ENCODE assay signal across 31 cellular contexts in the genomic region with DNA sequence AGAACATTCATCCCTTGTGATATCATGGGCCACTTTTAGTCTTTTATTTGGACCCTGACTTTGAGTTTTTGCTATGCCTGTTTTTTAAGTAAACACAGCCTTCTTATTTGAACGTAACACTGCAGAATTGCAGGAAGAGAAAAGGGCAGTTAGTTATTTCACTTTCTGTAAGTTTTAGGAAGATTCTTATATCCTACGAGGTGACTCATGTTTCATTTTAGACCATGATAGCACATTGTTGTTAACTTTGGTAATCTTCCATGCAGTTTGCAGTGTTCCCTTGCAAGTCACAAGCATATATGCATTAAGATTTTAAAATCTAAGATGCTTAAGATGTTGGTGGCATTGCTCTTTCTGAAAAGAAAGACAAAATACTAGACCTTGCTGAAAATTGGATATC.
DNase-seq lines count a peak whose midpoint lies in the region; ATAC-seq and TF ChIP-seq lines count a peak whose summit lies in the region.
"Had no signal": no experiment of that assay in that cellular context is flagged by ENCODE, and none has a peak within 500 bp of the region (broad histone marks: within the 10 kb centered on the region; RNA-seq: fewer than 3 reads in every experiment).

No MANE protein-coding gene starts in this region.

- ATAC-seq in thoracic aorta (ENCODE audit: insufficient number of reproducible peaks, low FRiP score, low read depth) (no peak), GM21786 (IDR thresholded peaks at IDR 0.05; ENCODE audit: unreplicated experiment) (no peak)
- ATAC-seq: activated CD4-positive, alpha-beta T cell treated with anti-CD3 and anti-CD28 coated beads for 36 hours; CD8-positive, alpha-beta T cell; effector memory CD8-positive, alpha-beta T cell; gastroesophageal sphincter; left lung; right cardiac atrium; stimulated activated memory B cell treated with anti-CD40 and anti-IgM and Interleukin-4, amounts not matched to agents 10 μg/mL and 1 μg/mL and 100 μg/mL, for 72 hours had no signal

- H3K9ac ChIP-seq in adipocyte (ENCODE audit: low read length), result no peak overlapping the region
- H3K9ac ChIP-seq: neural progenitor cell had no signal

- no peak for DNase-seq in T-helper 2 cell treated with Interferon-gamma antibody and Interleukin-4, amounts not matched to agents 5 μg/mL and 100 μg/mL, for 36 hours (ENCODE audit: low spot score)
- DNase-seq in T-helper 2 cell (no peak), adipocyte (ENCODE audit: low read depth) (peak; percentile 35), fibroblast of peridontal ligament (ENCODE audit: extremely low read depth) (peak; percentile 36), thoracic aorta (ENCODE audit: low spot score) (no peak), globus pallidus (ENCODE audit: low spot score) (no peak), NCI-H128 (lab: John Stamatoyannopoulos, UW; ENCODE audit: unreplicated experiment) (no peak)
- DNase-seq: 8988T; activated CD4-positive, alpha-beta T cell treated with anti-CD3 and anti-CD28 coated beads for 36 hours; activated CD8-positive, alpha-beta memory T cell treated with anti-CD3 and anti-CD28 coated beads for 24 hours; activated gamma-delta T cell treated with Interleukin-2 at 50 U/mL for 16 hours; AML-193; CD8-positive, alpha-beta T cell; colonic mucosa; effector memory CD8-positive, alpha-beta T cell; H7; left lung; mesendoderm; NCI-H1105 treated with DMSO at 0.1 percent for 48 hours; NCI-H2029; NCI-H345; NCI-H748 treated with DMSO at 0.1 percent for 48 hours; posterior cingulate gyrus; right cardiac atrium; stimulated activated CD4-positive, alpha-beta T cell treated with anti-CD3 and anti-CD28 coated beads, Interleukin-4, amount 100 ng/mL, for 4 hours; substantia nigra had no signal

- H3K27me3 Mint-ChIP-seq in T-helper 2 cell treated with Interferon-gamma antibody and Interleukin-4, amounts not matched to agents 5 μg/mL and 100 μg/mL, for 36 hours (ENCODE audit: low read depth), result no peaks in the 10 kb centered on the region
- H3K27me3 Mint-ChIP-seq: activated CD4-positive, alpha-beta T cell treated with anti-CD3 and anti-CD28 coated beads for 36 hours; effector memory CD8-positive, alpha-beta T cell; IgD-negative memory B cell; stimulated activated memory B cell treated with anti-CD40 and anti-IgM and Interleukin-4, amounts not matched to agents 10 μg/mL and 1 μg/mL and 100 μg/mL, for 72 hours had no signal

- no peaks in the 10 kb centered on the region for H3K9me3 Mint-ChIP-seq in T-helper 2 cell treated with Interferon-gamma antibody and Interleukin-4, amounts not matched to agents 5 μg/mL and 100 μg/mL, for 36 hours
- H3K9me3 Mint-ChIP-seq: CD8-positive, alpha-beta T cell; effector memory CD8-positive, alpha-beta T cell; IgD-negative memory B cell; neural progenitor cell; stimulated activated memory B cell treated with anti-CD40 and anti-IgM and Interleukin-4, amounts not matched to agents 10 μg/mL and 1 μg/mL and 100 μg/mL, for 72 hours had no signal

- H3K4me1 ChIP-seq in adipocyte (ENCODE audit: control insufficient read depth, insufficient read depth, low read length) (no peaks in the 10 kb centered on the region), thoracic aorta (ENCODE audit: control insufficient read depth in 1 of 2, low read depth in 2 of 2) (peaks cover 3 to 23% of the 10 kb centered on the region in 2 donors)
- H3K4me1 ChIP-seq: colonic mucosa, gastroesophageal sphincter, left lung, neural progenitor cell had no signal

- H3K27me3 ChIP-seq in adipocyte (replicated peaks; ENCODE audit: control insufficient read depth, insufficient read depth, low read length), result no peaks in the 10 kb centered on the region
- H3K27me3 ChIP-seq in thoracic aorta (replicated peaks; ENCODE audit: insufficient read depth), result no peaks in the 10 kb centered on the region
- H3K27me3 ChIP-seq: colonic mucosa, gastroesophageal sphincter, left lung, neural progenitor cell had no signal

- TF ChIP-seq CTCF in thoracic aorta (IDR thresholded peaks at IDR 0.05), result no peak

- no peak overlapping the region for H3K4me3 ChIP-seq in adipocyte (ENCODE audit: low read length)
- peak overlapping the region; percentile 30 for H3K4me3 ChIP-seq in thoracic aorta
- H3K4me3 ChIP-seq: colonic mucosa, gastroesophageal sphincter, left lung, neural progenitor cell had no signal

- H3K4me3 Mint-ChIP-seq in T-helper 2 cell treated with Interferon-gamma antibody and Interleukin-4, amounts not matched to agents 5 μg/mL and 100 μg/mL, for 36 hours, result peak overlapping the region; percentile 44
- H3K4me3 Mint-ChIP-seq: activated CD4-positive, alpha-beta T cell treated with anti-CD3 and anti-CD28 coated beads for 36 hours; CD8-positive, alpha-beta T cell; effector memory CD8-positive, alpha-beta T cell; IgD-negative memory B cell; neural progenitor cell; stimulated activated memory B cell treated with anti-CD40 and anti-IgM and Interleukin-4, amounts not matched to agents 10 μg/mL and 1 μg/mL and 100 μg/mL, for 72 hours had no signal

- H3K36me3 Mint-ChIP-seq in T-helper 2 cell treated with Interferon-gamma antibody and Interleukin-4, amounts not matched to agents 5 μg/mL and 100 μg/mL, for 36 hours (ENCODE audit: low read depth), result peaks cover 4% of the 10 kb centered on the region

- peaks cover 29% of the 10 kb centered on the region for H3K4me1 Mint-ChIP-seq in T-helper 2 cell treated with Interferon-gamma antibody and Interleukin-4, amounts not matched to agents 5 μg/mL and 100 μg/mL, for 36 hours (ENCODE audit: low read depth)
- H3K4me1 Mint-ChIP-seq: IgD-negative memory B cell; stimulated activated memory B cell treated with anti-CD40 and anti-IgM and Interleukin-4, amounts not matched to agents 10 μg/mL and 1 μg/mL and 100 μg/mL, for 72 hours had no signal

- peak overlapping the region; percentile 60 for H3K27ac Mint-ChIP-seq in T-helper 2 cell treated with Interferon-gamma antibody and Interleukin-4, amounts not matched to agents 5 μg/mL and 100 μg/mL, for 36 hours
- H3K27ac Mint-ChIP-seq: activated CD4-positive, alpha-beta T cell treated with anti-CD3 and anti-CD28 coated beads for 36 hours; CD8-positive, alpha-beta T cell; effector memory CD8-positive, alpha-beta T cell; neural progenitor cell; stimulated activated memory B cell treated with anti-CD40 and anti-IgM and Interleukin-4, amounts not matched to agents 10 μg/mL and 1 μg/mL and 100 μg/mL, for 72 hours had no signal

- H3K36me3 ChIP-seq in adipocyte (ENCODE audit: control insufficient read depth, insufficient read depth, low read length, severe bottlenecking) (no peaks in the 10 kb centered on the region), thoracic aorta (no peaks in the 10 kb centered on the region)
- H3K36me3 ChIP-seq: colonic mucosa, left lung, neural progenitor cell had no signal

- peak overlapping the region in 1 of 2 donors; percentile 55 for H3K27ac ChIP-seq in thoracic aorta
- H3K27ac ChIP-seq: colonic mucosa, gastroesophageal sphincter, left lung, neural progenitor cell had no signal

- H3K9me3 ChIP-seq in adipocyte (ENCODE audit: control insufficient read depth, low read length) (no peaks in the 10 kb centered on the region), thoracic aorta (no peaks in the 10 kb centered on the region)
- H3K9me3 ChIP-seq: colonic mucosa, gastroesophageal sphincter, left lung had no signal

Comparison
In these comparisons a context has a peak if more than half of its experiments do, and no peak if none do; other contexts are left out.
1. DNase-seq: peak in adipocyte (single experiment) and fibroblast of peridontal ligament (single experiment); none in T-helper 2 cell treated with Interferon-gamma antibody and Interleukin-4, amounts not matched to agents 5 μg/mL and 100 μg/mL, for 36 hours (single experiment), T-helper 2 cell (0 of 5), thoracic aorta (single experiment), globus pallidus (single experiment) and NCI-H128 (single experiment).